Comparison of ENCODE assay signal across 15 cellular contexts in genomic region chr19:48248081-48248833, GRCh38. TPM values are rescaled to one million over a fixed set of nuclear protein-coding genes. Genes with fewer than 3 reads are reported as not detected.
DNase-seq lines count a peak whose midpoint lies in the region; ATAC-seq and TF ChIP-seq lines count a peak whose summit lies in the region.
"Had no signal": no experiment of that assay in that cellular context is flagged by ENCODE, and none has a peak within 500 bp of the region (broad histone marks: within the 10 kb centered on the region; RNA-seq: fewer than 3 reads in every experiment).

No MANE protein-coding gene starts in this region.

- peak overlapping the region; percentile 91 to 95 for H3K27ac Mint-ChIP-seq in T-cell
- peak overlapping the region; percentile 87 to 99 (median 94) for H3K27ac Mint-ChIP-seq in immature natural killer cell
- H3K27ac Mint-ChIP-seq in type B pancreatic cell: no peak overlapping the region
- H3K27ac Mint-ChIP-seq: progenitor cell of endocrine pancreas had no signal

- H3K4me3 Mint-ChIP-seq in T-cell (peak overlapping the region; percentile 86 to 91 (median 87)), immature natural killer cell (peak overlapping the region; percentile 90 to 96 (median 94)), type B pancreatic cell (no peak overlapping the region)

- no peaks in the 10 kb centered on the region for H3K79me1 ChIP-seq in mesendoderm (ENCODE audit: low read length)

- H3K4me2 ChIP-seq in mesendoderm (ENCODE audit: low read length): no peak overlapping the region
- H3K4me2 ChIP-seq: hepatocyte had no signal

- H3K4me1 ChIP-seq in heart right ventricle: peaks cover 0 to 79% (median 47%) of the 10 kb centered on the region in 9 donors
- H3K4me1 ChIP-seq in mesendoderm (ENCODE audit: control insufficient read depth, low read depth, low read length): no peaks in the 10 kb centered on the region
- H3K4me1 ChIP-seq: tibial artery had no signal

- ATAC-seq in heart right ventricle: no peak
- ATAC-seq in left cardiac atrium: no peak
- ATAC-seq in T-cell (replicated peaks in 1 of 4): no peak
- ATAC-seq: HCT116 had no signal

- peaks cover 0 to 51% (median 6%) of the 10 kb centered on the region in 9 donors for H3K36me3 ChIP-seq in heart right ventricle
- no peaks in the 10 kb centered on the region for H3K36me3 ChIP-seq in mesendoderm (ENCODE audit: control insufficient read depth, insufficient read depth, low read length)

- CTCF ChIA-PET in T-cell (lab: Charles Lee): interaction anchor here in 1 of 2 donors (2.0 kb wide), 1 partner anchor 85 kb away, joined by 15 read pairs; no protein-coding TSS in a partner anchor

- no peaks in the 10 kb centered on the region for H3K79me2 ChIP-seq in mesendoderm (ENCODE audit: control insufficient read depth, insufficient read depth, low read length)

- H3K18ac ChIP-seq in mesendoderm (ENCODE audit: low read length): no peak overlapping the region

- H3K36me3 Mint-ChIP-seq in T-cell (peaks cover 33% of the 10 kb centered on the region), immature natural killer cell (peaks cover 12 to 23% (median 15%) of the 10 kb centered on the region in 3 donors), type B pancreatic cell (peaks cover 12% of the 10 kb centered on the region)

- no peak overlapping the region for H2BK15ac ChIP-seq in mesendoderm (replicated peaks; ENCODE audit: low read depth)

- peak overlapping the region in 8 of 10 donors; percentile 22 to 56 (median 52) for H3K4me3 ChIP-seq in heart right ventricle
- no peak overlapping the region for H3K4me3 ChIP-seq in mesendoderm (ENCODE audit: low read length)
- H3K4me3 ChIP-seq: hepatocyte had no signal

- no peaks in the 10 kb centered on the region for H3K27me3 ChIP-seq in heart right ventricle
- no peaks in the 10 kb centered on the region for H3K27me3 ChIP-seq in mesendoderm (ENCODE audit: insufficient read depth, low read length, poor library complexity)
- H3K27me3 ChIP-seq: hepatocyte, tibial artery had no signal

- no peak overlapping the region for H2AK5ac ChIP-seq in mesendoderm (ENCODE audit: low read length)

- H3K4ac ChIP-seq in mesendoderm (ENCODE audit: low read depth, low read length): no peak overlapping the region

- 74 to 80% methylated on average over 7 of the region's 7 CpGs for WGBS in heart right ventricle, 2 donors
- WGBS in mesendoderm (ENCODE audit: extremely low coverage, insufficient coverage, low lambda C conversion rate): no CpG with 5 or more reads among the region's 7 CpGs

- H3K9me3 ChIP-seq in heart right ventricle: no peaks in the 10 kb centered on the region
- H3K9me3 ChIP-seq: tibial artery had no signal

- H3K23ac ChIP-seq in mesendoderm (ENCODE audit: low read length): no peak overlapping the region

- no peak overlapping the region for H2BK5ac ChIP-seq in mesendoderm (ENCODE audit: low read length)

- no peak overlapping the region for H4K5ac ChIP-seq in mesendoderm (ENCODE audit: low read length)

- DNase-seq in heart right ventricle (no peak), left cardiac atrium (no peak), T-cell (no peak), immature natural killer cell (no peak), type B pancreatic cell (ENCODE audit: extremely low spot score, unreplicated experiment) (no peak), HPDE6-E6E7 (ENCODE audit: extremely low spot score) (no peak), mesendoderm (no peak), NCI-H1105 (lab: John Stamatoyannopoulos, UW) (no peak)
- DNase-seq: mesenchymal stem cell, tibial artery had no signal

- H3K9me3 Mint-ChIP-seq in T-cell: no peaks in the 10 kb centered on the region
- no peaks in the 10 kb centered on the region for H3K9me3 Mint-ChIP-seq in immature natural killer cell
- no peaks in the 10 kb centered on the region for H3K9me3 Mint-ChIP-seq in type B pancreatic cell

- H3K56ac ChIP-seq in mesendoderm (ENCODE audit: low read length): no peak overlapping the region

- H3K9ac ChIP-seq in mesendoderm (ENCODE audit: low read length): no peak overlapping the region

- no peak overlapping the region for H4K8ac ChIP-seq in mesendoderm (ENCODE audit: low read depth, low read length)

- TF ChIP-seq CTCF in heart right ventricle (IDR thresholded peaks at IDR 0.05) (no peak), type B pancreatic cell (conservative IDR thresholded peaks at IDR 0.05) (peak; percentile 36)

- H3K4me1 Mint-ChIP-seq in T-cell: peaks cover 72 to 81% (median 77%) of the 10 kb centered on the region in 3 donors
- H3K4me1 Mint-ChIP-seq in immature natural killer cell: peaks cover 78 to 92% of the 10 kb centered on the region in 2 donors
- H3K4me1 Mint-ChIP-seq in type B pancreatic cell (ENCODE audit: unreplicated experiment): peaks cover 7% of the 10 kb centered on the region

- H2BK120ac ChIP-seq in mesendoderm (ENCODE audit: low read depth, low read length): no peak overlapping the region

- peak overlapping the region in 9 of 10 donors; percentile 64 to 94 (median 83) for H3K27ac ChIP-seq in heart right ventricle
- no peak overlapping the region for H3K27ac ChIP-seq in mesendoderm (ENCODE audit: low read depth, low read length)
- H3K27ac ChIP-seq: C4-2B, hepatocyte, tibial artery had no signal

- intact Hi-C loops in heart right ventricle (cut with DNase I) (loop anchor here in 1 of 10 donors (5.0 kb wide), 1 partner anchor 36 kb away; no protein-coding TSS in a partner anchor), left cardiac atrium (cut with DNase I) (no loop called here)

- no peaks in the 10 kb centered on the region for H3K27me3 Mint-ChIP-seq in T-cell
- H3K27me3 Mint-ChIP-seq in immature natural killer cell (ENCODE audit: low read depth in 3 of 3): no peaks in the 10 kb centered on the region
- no peaks in the 10 kb centered on the region for H3K27me3 Mint-ChIP-seq in type B pancreatic cell
- H3K27me3 Mint-ChIP-seq: progenitor cell of endocrine pancreas had no signal

- POLR2A ChIA-PET in T-cell (lab: Charles Lee): no interaction called here

RNA-seq across cellular contexts. Expression of gene CARD8, which starts 7.5 kb away (rescaled TPM):
- 10 to 100 TPM; 19.5 to 49.5 (median 29.4) TPM for total RNA-seq in heart right ventricle
- polyA plus RNA-seq in heart right ventricle: 10 to 100 TPM; 18.9 to 44.2 TPM
- 10 to 100 TPM; 33.5 to 37.4 TPM for total RNA-seq in left cardiac atrium
- total RNA-seq in T-cell: 100 to 1,000 TPM; 146 to 224 (median 191) TPM
- polyA plus RNA-seq in immature natural killer cell: 100 to 1,000 TPM in 1 of 3 donors, 10 to 100 TPM in 2; 74.2 to 109 (median 86.3) TPM
- total RNA-seq in type B pancreatic cell (ENCODE audit: low replicate concordance): 21.9 and 50.4 TPM in 2 replicates
- 15.9 TPM for polyA plus RNA-seq in mesendoderm (2013, experiment 1 of 2)
- 14.8 TPM for polyA plus RNA-seq in mesendoderm (2013, experiment 2 of 2)

RNA-seq across cellular contexts. Expression of gene ZNF114, which starts 21.6 kb away (rescaled TPM):
- total RNA-seq in heart right ventricle: under 1 TPM; 0.18 to 0.64 (median 0.33) TPM
- under 1 TPM; 0.29 to 0.66 TPM for polyA plus RNA-seq in heart right ventricle
- under 1 TPM; 0.39 to 0.74 TPM for total RNA-seq in left cardiac atrium
- total RNA-seq in T-cell: under 1 TPM in 2 of 5 donors, not detected in 3; 0.20 to 0.41 TPM
- 1 to 10 TPM in 1 of 3 donors, under 1 TPM in 1, not detected in 1; 0.22 to 2.1 TPM for polyA plus RNA-seq in immature natural killer cell
- total RNA-seq in type B pancreatic cell (ENCODE audit: low replicate concordance): 1.5 and 7.4 TPM in 2 replicates
- polyA plus RNA-seq in mesendoderm (2013, experiment 1 of 2): 8.1 TPM
- polyA plus RNA-seq in mesendoderm (2013, experiment 2 of 2): 8.1 TPM
- total RNA-seq: LHCN-M2 had no signal
